ENCODE assay signal across 23 cellular contexts in genomic region chr7:33563010-33563409, GRCh38.
"Had no signal": no experiment of that assay in that cellular context is flagged by ENCODE, and none has a peak within 500 bp of the region (broad histone marks: within the 10 kb centered on the region; RNA-seq: fewer than 3 reads in every experiment).

No MANE protein-coding gene starts in this region.

- H3K9me3 Mint-ChIP-seq: nephron, neural progenitor cell had no signal

- H3K36me3 ChIP-seq: neural progenitor cell, right lobe of liver, suprapubic skin, transverse colon, upper lobe of right lung, vagina had no signal

- H3K27me3 Mint-ChIP-seq: naive thymus-derived CD4-positive, alpha-beta T cell; progenitor cell of endocrine pancreas; stimulated activated naive CD8-positive, alpha-beta T cell treated with anti-CD3 and anti-CD28 coated beads, Interleukin-15, amount 100 ng/mL, for 72 hours had no signal

- H3K9ac ChIP-seq: neural progenitor cell, parathyroid adenoma had no signal

- H3K27ac Mint-ChIP-seq: naive thymus-derived CD4-positive, alpha-beta T cell; neural progenitor cell; progenitor cell of endocrine pancreas; stimulated activated naive CD8-positive, alpha-beta T cell treated with anti-CD3 and anti-CD28 coated beads, Interleukin-15, amount 100 ng/mL, for 72 hours had no signal

- H3K4me3 ChIP-seq: dorsolateral prefrontal cortex, neural progenitor cell, right lobe of liver, smooth muscle cell, suprapubic skin, transverse colon, upper lobe of right lung, vagina had no signal

- H3K9me3 ChIP-seq: right lobe of liver, suprapubic skin, transverse colon, upper lobe of right lung, vagina had no signal

- H3K4me1 Mint-ChIP-seq: neural progenitor cell; stimulated activated naive CD8-positive, alpha-beta T cell treated with anti-CD3 and anti-CD28 coated beads, Interleukin-15, amount 100 ng/mL, for 72 hours had no signal

- H3K27ac ChIP-seq: dorsolateral prefrontal cortex, neural progenitor cell, parathyroid adenoma, right lobe of liver, suprapubic skin, transverse colon, upper lobe of right lung, vagina had no signal

- H3K36me3 Mint-ChIP-seq: neural progenitor cell had no signal

- H3K27me3 ChIP-seq: dorsolateral prefrontal cortex, neural progenitor cell, right lobe of liver, suprapubic skin, transverse colon, upper lobe of right lung, vagina had no signal

- DNase-seq: dorsolateral prefrontal cortex; effector CD4-positive, alpha-beta T cell; foreskin melanocyte; mesendoderm; midbrain; naive thymus-derived CD4-positive, alpha-beta T cell; right lobe of liver; stimulated activated CD4-positive, alpha-beta T cell treated with anti-CD3 and anti-CD28 coated beads, Interleukin-12 subunit alpha, Interleukin-12 subunit beta, amount 100 ng/mL, for 4 hours; stimulated activated CD4-positive, alpha-beta T cell treated with anti-CD3 and anti-CD28 coated beads, Interleukin-1b, Interleukin-23, amount 100 ng/mL, for 48 hours; stimulated activated CD4-positive, alpha-beta T cell treated with anti-CD3 and anti-CD28 coated beads, Interleukin-4, amount 100 ng/mL, for 1 hour; stimulated activated CD8-positive, alpha-beta memory T cell treated with anti-CD3 and anti-CD28 coated beads, Interleukin-4, amount 100 ng/mL, for 48 hours; stimulated activated naive CD4-positive, alpha-beta T cell; stimulated activated naive CD8-positive, alpha-beta T cell treated with anti-CD3 and anti-CD28 coated beads, Interleukin-15, amount 100 ng/mL, for 72 hours; transverse colon; upper lobe of right lung had no signal

- H2AFZ ChIP-seq: neural progenitor cell, parathyroid adenoma had no signal

- H3K4me3 Mint-ChIP-seq: naive thymus-derived CD4-positive, alpha-beta T cell; nephron; neural progenitor cell; stimulated activated naive CD8-positive, alpha-beta T cell treated with anti-CD3 and anti-CD28 coated beads, Interleukin-15, amount 100 ng/mL, for 72 hours had no signal

- H3K4me1 ChIP-seq: parathyroid adenoma, right lobe of liver, suprapubic skin, transverse colon, upper lobe of right lung, vagina had no signal

- H3K4me2 ChIP-seq: neural progenitor cell, smooth muscle cell had no signal

- ATAC-seq: left lobe of liver; naive thymus-derived CD4-positive, alpha-beta T cell; right lobe of liver; stimulated activated naive CD8-positive, alpha-beta T cell treated with anti-CD3 and anti-CD28 coated beads, Interleukin-15, amount 100 ng/mL, for 72 hours; upper lobe of right lung had no signal

- H3K79me2 ChIP-seq: parathyroid adenoma had no signal
